ENCODE assay signal across 12 cellular contexts in genomic region chr12:63495974-63496373, GRCh38.
DNase-seq lines count a peak whose midpoint lies in the region; ATAC-seq and TF ChIP-seq lines count a peak whose summit lies in the region.
"Had no signal": no experiment of that assay in that cellular context is flagged by ENCODE, and none has a peak within 500 bp of the region (broad histone marks: within the 10 kb centered on the region; RNA-seq: fewer than 3 reads in every experiment).

No MANE protein-coding gene starts in this region.

- peak overlapping the region; percentile 96 for H3K27ac ChIP-seq in 22Rv1
- peak overlapping the region; percentile 96 for H3K27ac ChIP-seq in VCaP
- H3K27ac ChIP-seq: C4-2B, GM23248 had no signal

- H3K4me3 Mint-ChIP-seq in Calu3 (ENCODE audit: low read depth, unreplicated experiment) (no peak overlapping the region), nephron (no peak overlapping the region)
- H3K4me3 Mint-ChIP-seq in stimulated activated memory B cell treated with anti-CD40 and anti-IgM and Interleukin-4, amounts not matched to agents 10 μg/mL and 1 μg/mL and 100 μg/mL, for 72 hours: no peak overlapping the region
- H3K4me3 Mint-ChIP-seq: CD4-positive, alpha-beta memory T cell had no signal

- H3K36me3 Mint-ChIP-seq in Calu3 (ENCODE audit: insufficient read depth, unreplicated experiment) (peaks cover 4% of the 10 kb centered on the region), nephron (ENCODE audit: low read depth) (no peaks in the 10 kb centered on the region)
- H3K36me3 Mint-ChIP-seq in stimulated activated memory B cell treated with anti-CD40 and anti-IgM and Interleukin-4, amounts not matched to agents 10 μg/mL and 1 μg/mL and 100 μg/mL, for 72 hours: no peaks in the 10 kb centered on the region
- H3K36me3 Mint-ChIP-seq: CD4-positive, alpha-beta memory T cell had no signal

- intact Hi-C loops in Calu3 (cut with micrococcal nuclease; ENCODE audit: unreplicated experiment): no loop called here

- H3K27ac Mint-ChIP-seq in Calu3 (ENCODE audit: unreplicated experiment) (peak overlapping the region; percentile 72), nephron (peak overlapping the region in 2 of 3 experiments; percentile 18 to 60)
- H3K27ac Mint-ChIP-seq in stimulated activated memory B cell treated with anti-CD40 and anti-IgM and Interleukin-4, amounts not matched to agents 10 μg/mL and 1 μg/mL and 100 μg/mL, for 72 hours: no peak overlapping the region
- H3K27ac Mint-ChIP-seq: CD4-positive, alpha-beta memory T cell had no signal

- ATAC-seq in stimulated activated memory B cell treated with anti-CD40 and anti-IgM and Interleukin-4, amounts not matched to agents 10 μg/mL and 1 μg/mL and 100 μg/mL, for 72 hours: no peak
- ATAC-seq in left lobe of liver: no peak
- ATAC-seq: HCT116 had no signal

- TF ChIP-seq CTCF in 22Rv1 (IDR thresholded peaks at IDR 0.05): no peak
- TF ChIP-seq CTCF in Calu3 (IDR thresholded peaks at IDR 0.05; ENCODE audit: unreplicated experiment): no peak
- TF ChIP-seq CTCF in VCaP (conservative IDR thresholded peaks at IDR 0.05): no peak
- TF ChIP-seq CTCF in nephron (IDR thresholded peaks at IDR 0.05; ENCODE audit: unreplicated experiment in 3 of 3): no peak

- peaks cover 2% of the 10 kb centered on the region for H3K9me3 Mint-ChIP-seq in Calu3 (ENCODE audit: low read depth, unreplicated experiment)
- H3K9me3 Mint-ChIP-seq in nephron: peaks cover 2% of the 10 kb centered on the region
- peaks cover 13% of the 10 kb centered on the region for H3K9me3 Mint-ChIP-seq in stimulated activated memory B cell treated with anti-CD40 and anti-IgM and Interleukin-4, amounts not matched to agents 10 μg/mL and 1 μg/mL and 100 μg/mL, for 72 hours

- H3K4me1 Mint-ChIP-seq in Calu3 (ENCODE audit: low read depth, unreplicated experiment) (peaks cover 29% of the 10 kb centered on the region), nephron (no peaks in the 10 kb centered on the region)
- no peaks in the 10 kb centered on the region for H3K4me1 Mint-ChIP-seq in stimulated activated memory B cell treated with anti-CD40 and anti-IgM and Interleukin-4, amounts not matched to agents 10 μg/mL and 1 μg/mL and 100 μg/mL, for 72 hours
- H3K4me1 Mint-ChIP-seq: CD4-positive, alpha-beta memory T cell had no signal

- no peaks in the 10 kb centered on the region for H3K27me3 Mint-ChIP-seq in Calu3 (ENCODE audit: unreplicated experiment)
- H3K27me3 Mint-ChIP-seq in nephron (ENCODE audit: low read depth): no peaks in the 10 kb centered on the region
- H3K27me3 Mint-ChIP-seq in stimulated activated memory B cell treated with anti-CD40 and anti-IgM and Interleukin-4, amounts not matched to agents 10 μg/mL and 1 μg/mL and 100 μg/mL, for 72 hours: no peaks in the 10 kb centered on the region
- H3K27me3 Mint-ChIP-seq: CD4-positive, alpha-beta memory T cell had no signal

- CTCF ChIA-PET in Calu3 (lab: Charles Lee): no interaction called here

- DNase-seq in Calu3: no peak
- DNase-seq in SHP77 (lab: John Stamatoyannopoulos, UW): no peak
- no peak for DNase-seq in left lobe of liver (ENCODE audit: low spot score)
- DNase-seq: BE2C; CD4-positive, alpha-beta memory T cell; GM23248 had no signal

- no TSS peak for BruUV-seq in Calu3 (replicated peaks; lab: Mats Ljungman, UMichigan)
